Comparison of ENCODE assay signal across 11 cellular contexts in the genomic region with DNA sequence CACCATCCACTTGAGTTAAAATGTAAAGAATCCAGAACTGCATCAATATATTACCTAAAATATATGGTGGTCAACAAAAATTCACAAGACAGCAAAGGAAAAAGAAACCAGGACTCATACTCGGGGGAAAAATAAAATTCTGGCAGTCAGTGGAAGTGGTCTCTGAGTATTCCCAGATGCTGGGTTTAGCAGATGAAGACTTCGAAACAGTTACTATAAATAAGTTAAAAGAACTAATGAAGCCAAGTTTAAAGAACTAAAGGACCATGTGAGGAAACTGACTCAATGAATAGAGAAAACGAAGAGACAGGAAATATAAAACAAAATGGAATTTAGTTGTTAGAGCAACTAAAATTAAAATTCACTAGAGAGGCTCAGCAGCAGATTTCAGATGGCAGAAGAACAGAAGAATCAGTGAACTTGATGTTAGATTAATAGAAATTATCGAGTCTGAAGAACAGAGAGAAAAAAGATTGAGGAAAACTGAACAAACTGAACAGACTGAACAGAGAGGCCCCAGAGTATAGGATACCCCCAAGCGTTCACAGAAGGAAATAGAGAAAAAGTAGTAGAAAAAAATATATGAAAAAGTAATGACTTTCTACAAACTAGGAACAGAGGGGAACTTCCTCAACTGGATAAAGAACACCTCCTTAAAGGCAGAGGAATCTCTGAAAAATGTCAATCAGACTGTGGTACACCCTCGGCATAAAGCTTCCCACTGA. TPM values are rescaled to one million over a fixed set of nuclear protein-coding genes. Genes with fewer than 3 reads are reported as not detected.
DNase-seq lines count a peak whose midpoint lies in the region; ATAC-seq and TF ChIP-seq lines count a peak whose summit lies in the region.
"Had no signal": no experiment of that assay in that cellular context is flagged by ENCODE, and none has a peak within 500 bp of the region (broad histone marks: within the 10 kb centered on the region; RNA-seq: fewer than 3 reads in every experiment).

No MANE protein-coding gene starts in this region.

- no peaks in the 10 kb centered on the region for H3K27me3 ChIP-seq in suprapubic skin

- DNase-seq in activated T-cell treated with anti-CD3 and anti-CD28 coated beads, Interleukin-2, amount 50 U/mL, for 4 hours, result no peak
- DNase-seq in activated T-cell treated with anti-CD3 and anti-CD28 coated beads for 4 hours, result no peak
- DNase-seq in mesothelial cell of epicardium (ENCODE audit: low spot score in 2 of 2, unreplicated experiment in 2 of 2), result no peak
- no peak for DNase-seq in suprapubic skin (ENCODE audit: low spot score in 2 of 2)
- DNase-seq in dermis blood vessel endothelial cell, result no peak
- no peak for DNase-seq in stimulated activated CD4-positive, alpha-beta T cell treated with anti-CD3 and anti-CD28 coated beads, Interleukin-4, amount 100 ng/mL, for 4 hours
- DNase-seq: activated CD4-positive, alpha-beta T cell treated with anti-CD3 and anti-CD28 coated beads, Interleukin-2, amount 10 ng/mL, durations not matched to agents 7 days and 5 days; NCI-H1092 had no signal

- H3K27ac ChIP-seq in suprapubic skin, result peak overlapping the region; percentile 64
- H3K27ac ChIP-seq: HL-60 had no signal

- H3K36me3 Mint-ChIP-seq in activated T-cell treated with anti-CD3 and anti-CD28 coated beads, Interleukin-2, amount 50 U/mL, for 4 hours (ENCODE audit: insufficient read depth), result peaks cover 14% of the 10 kb centered on the region
- H3K36me3 Mint-ChIP-seq in brain (no peaks in the 10 kb centered on the region), mesothelial cell of epicardium (no peaks in the 10 kb centered on the region)

- TF ChIP-seq EP300 in suprapubic skin (IDR thresholded peaks at IDR 0.05), result no peak

- ATAC-seq in activated T-cell treated with anti-CD3 and anti-CD28 coated beads, Interleukin-2, amount 50 U/mL, for 4 hours, result no peak
- ATAC-seq in HG02623 (IDR thresholded peaks at IDR 0.05; ENCODE audit: unreplicated experiment), result no peak

- H3K9me3 ChIP-seq in suprapubic skin, result no peaks in the 10 kb centered on the region

- WGBS in suprapubic skin, result 49% methylated on average over 6 of the region's 6 CpGs

- no peak overlapping the region for H3K4me3 ChIP-seq in suprapubic skin

- H3K36me3 ChIP-seq in suprapubic skin, result no peaks in the 10 kb centered on the region

- H3K4me3 Mint-ChIP-seq in activated T-cell treated with anti-CD3 and anti-CD28 coated beads, Interleukin-2, amount 50 U/mL, for 4 hours, result peak overlapping the region; percentile 7
- H3K4me3 Mint-ChIP-seq in brain, result no peak overlapping the region
- H3K4me3 Mint-ChIP-seq in mesothelial cell of epicardium, result peak overlapping the region; percentile 24
- H3K4me3 Mint-ChIP-seq: activated CD4-positive, alpha-beta T cell treated with anti-CD3 and anti-CD28 coated beads, Interleukin-2, amount 10 ng/mL, durations not matched to agents 7 days and 5 days had no signal

- TF ChIP-seq POLR2A in suprapubic skin (IDR thresholded peaks at IDR 0.05), result no peak

- no peaks in the 10 kb centered on the region for H3K9me3 Mint-ChIP-seq in activated T-cell treated with anti-CD3 and anti-CD28 coated beads, Interleukin-2, amount 50 U/mL, for 4 hours
- no peaks in the 10 kb centered on the region for H3K9me3 Mint-ChIP-seq in brain
- no peaks in the 10 kb centered on the region for H3K9me3 Mint-ChIP-seq in mesothelial cell of epicardium

- H3K27ac Mint-ChIP-seq in brain (peak overlapping the region in 3 of 5 experiments; percentile 49 to 81 (median 61)), mesothelial cell of epicardium (peak overlapping the region; percentile 86)

- H3K27me3 Mint-ChIP-seq in activated T-cell treated with anti-CD3 and anti-CD28 coated beads, Interleukin-2, amount 50 U/mL, for 4 hours (ENCODE audit: low read depth), result no peaks in the 10 kb centered on the region
- H3K27me3 Mint-ChIP-seq in brain (no peaks in the 10 kb centered on the region), mesothelial cell of epicardium (ENCODE audit: low read depth) (peaks cover 2% of the 10 kb centered on the region)
- H3K27me3 Mint-ChIP-seq: activated CD4-positive, alpha-beta T cell treated with anti-CD3 and anti-CD28 coated beads, Interleukin-2, amount 10 ng/mL, durations not matched to agents 7 days and 5 days had no signal

- no peak for TF ChIP-seq CTCF in brain (conservative IDR thresholded peaks at IDR 0.05)
- TF ChIP-seq CTCF in mesothelial cell of epicardium (IDR thresholded peaks at IDR 0.05; ENCODE audit: unreplicated experiment), result no peak
- no peak for TF ChIP-seq CTCF in suprapubic skin (IDR thresholded peaks at IDR 0.05)

- peaks cover 30% of the 10 kb centered on the region for H3K4me1 ChIP-seq in suprapubic skin

- H3K4me1 Mint-ChIP-seq in activated T-cell treated with anti-CD3 and anti-CD28 coated beads, Interleukin-2, amount 50 U/mL, for 4 hours (ENCODE audit: low read depth), result peaks cover 74% of the 10 kb centered on the region
- H3K4me1 Mint-ChIP-seq in brain (peaks cover 22% of the 10 kb centered on the region), mesothelial cell of epicardium (peaks cover 12% of the 10 kb centered on the region)

RNA-seq across cellular contexts. Expression of a gene that starts 27.9 kb away (rescaled TPM):
- total RNA-seq in activated T-cell treated with anti-CD3 and anti-CD28 coated beads, Interleukin-2, amount 50 U/mL, for 4 hours, result 10 to 100 TPM; 24.8 to 33.1 (median 32.4) TPM
- polyA plus RNA-seq in brain (ENCODE audit: insufficient read depth, low read depth, low replicate concordance), result 8.3 TPM
- total RNA-seq in mesothelial cell of epicardium (15.0 to 16.7 TPM (median 16.7 TPM) in 3 replicates), suprapubic skin (10 to 100 TPM in 3 of 4 donors, 1 to 10 TPM in 1; 6.4 to 13.8 (median 11.7) TPM), dermis blood vessel endothelial cell (58.0 and 89.5 TPM in 2 replicates)

Comparison
In these comparisons a context has a peak if more than half of its experiments do, and no peak if none do; other contexts are left out.
1. H3K4me3 Mint-ChIP-seq: peak in activated T-cell treated with anti-CD3 and anti-CD28 coated beads, Interleukin-2, amount 50 U/mL, for 4 hours (single experiment) and mesothelial cell of epicardium (single experiment); none in brain (0 of 5).